Comparison of ENCODE assay signal across 8 cellular contexts in the genomic region with DNA sequence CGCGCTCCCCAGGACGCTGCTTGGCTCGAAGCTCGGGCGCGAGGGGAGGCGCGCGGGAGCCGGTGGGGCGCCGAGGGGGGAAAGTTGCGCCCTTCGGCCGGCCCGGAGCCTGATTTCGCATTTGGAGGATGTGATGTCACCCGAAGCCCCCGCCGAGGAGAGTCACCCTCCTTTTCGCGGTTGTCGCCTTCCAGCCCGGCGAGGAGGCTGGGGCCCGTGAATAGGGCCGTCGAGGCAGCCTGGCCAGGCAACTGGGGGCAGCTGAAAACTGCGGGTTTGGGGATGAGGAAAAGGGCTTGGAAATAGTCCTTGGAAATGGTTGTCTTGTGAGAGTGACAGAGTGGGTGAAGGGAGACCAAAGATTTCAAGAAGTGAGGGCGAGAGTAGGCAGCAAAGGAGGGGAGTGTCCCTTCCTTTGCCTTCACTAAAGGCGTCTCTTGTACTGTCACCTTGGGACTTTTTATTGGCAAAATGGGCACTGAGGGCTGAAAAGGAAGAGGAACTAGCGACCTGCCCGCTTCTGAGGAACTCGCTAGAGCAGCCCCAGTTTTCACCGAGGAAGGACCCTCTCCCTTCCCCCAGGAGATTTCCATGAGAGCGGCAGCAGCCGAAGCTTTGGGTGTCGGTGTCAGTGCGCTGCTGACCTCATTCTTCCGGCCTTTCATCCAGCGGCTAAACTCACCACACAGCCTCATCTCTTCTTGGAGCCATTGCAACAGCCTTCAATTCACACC. TPM values are rescaled to one million over a fixed set of nuclear protein-coding genes. Genes with fewer than 3 reads are reported as not detected.
DNase-seq lines count a peak whose midpoint lies in the region; ATAC-seq, FAIRE-seq and TF ChIP-seq lines count a peak whose summit lies in the region.

CD8A (minus strand) TSS at position 86 of the 734 bp plus-strand sequence. CDS start 88 bp downstream, outside the sequence.

- TF ChIP-seq POLR2A in HepG2 (IDR thresholded peaks at IDR 0.05; ENCODE audit: insufficient read depth in 1 of 2, low read depth in 2 of 2, low read length in 2 of 2), result no peak

- H2AFZ ChIP-seq in HepG2 (ENCODE audit: low read length), result no peak within 1 kb of the TSS

- H3K36me3 ChIP-seq in left ventricle myocardium inferior, result no peaks in the 10 kb centered on the region
- H3K36me3 ChIP-seq in HepG2 (replicated peaks in 1 of 2; ENCODE audit: control insufficient read depth in 1 of 2, insufficient read depth in 2 of 2, low read length in 2 of 2), result no peaks in the 10 kb centered on the region
- no peaks in the 10 kb centered on the region for H3K36me3 ChIP-seq in upper lobe of right lung

- CTCF ChIA-PET in HepG2 (lab: Yijun Ruan, JAX; ENCODE audit: low intra/inter-chr PET ratio, low total read pairs), result no interaction called here

- POLR2A ChIA-PET in HepG2 (lab: Yijun Ruan, JAX), result no interaction called here

- H3K27ac ChIP-seq in left ventricle myocardium inferior (replicated peaks) (no peak within 1 kb of the TSS), HepG2 (ENCODE audit: extremely low read length, insufficient read depth, low read length) (no peak within 1 kb of the TSS), upper lobe of right lung (peak within 1 kb of the TSS; percentile 17)

- in situ Hi-C loops in HepG2 (cut with HindIII; ENCODE audit: extremely low pct_ligation_motif_present, low pct_unique_long_range_greater_than_20kb), result no loop called here

- H3K4me3 ChIP-seq in left ventricle myocardium inferior (peak within 1 kb of the TSS; percentile 55), HepG2 (replicated peaks in 1 of 3; ENCODE audit: insufficient read depth in 1 of 3, low read depth in 2 of 3, low read length in 3 of 3) (peak within 1 kb of the TSS in 1 of 3 experiments; percentile 39; a peak in 1 of 6 replicates), upper lobe of right lung (peak within 1 kb of the TSS; percentile 36)

- H3K27me3 ChIP-seq in left ventricle myocardium inferior (ENCODE audit: low read depth) (peaks cover 70% of the 10 kb centered on the region), HepG2 (ENCODE audit: control insufficient read depth in 1 of 2, insufficient read depth in 2 of 2, low read length in 2 of 2) (peaks cover 10 to 66% of the 10 kb centered on the region in 2 experiments), upper lobe of right lung (peaks cover 57% of the 10 kb centered on the region)

- BruUV-seq in HepG2 (replicated peaks; lab: Mats Ljungman, UMichigan), result no TSS peak

- peak within 1 kb of the TSS; percentile 44 for H3K4me2 ChIP-seq in HepG2 (ENCODE audit: low read depth, low read length)

- H3K9me3 Mint-ChIP-seq in activated naive CD4-positive, alpha-beta T cell treated with anti-CD3 and anti-CD28 coated beads, Interleukin-2, amount 50 U/mL, for 24 hours, result peaks cover 10% of the 10 kb centered on the region

- no peaks in the 10 kb centered on the region for H3K79me2 ChIP-seq in HepG2 (ENCODE audit: insufficient read depth, low read length)

- ATAC-seq in Right ventricle myocardium superior (ENCODE audit: poor library complexity) (no peak), HepG2 (peak; percentile 33), upper lobe of right lung (peak; percentile 20), GM21528 (IDR thresholded peaks at IDR 0.05; ENCODE audit: low FRiP score, unreplicated experiment) (no peak)

- H3K4me3 Mint-ChIP-seq in activated naive CD4-positive, alpha-beta T cell treated with anti-CD3 and anti-CD28 coated beads, Interleukin-2, amount 50 U/mL, for 24 hours, result peak within 1 kb of the TSS; percentile 89

- no peak for FAIRE-seq in HepG2 (lab: Jason Lieb, UNC)

- DNase-seq in left ventricle myocardium inferior (no peak), Right ventricle myocardium superior (no peak), HepG2 (ENCODE audit: low spot score) (no peak), upper lobe of right lung (no peak), occipital lobe (lab: John Stamatoyannopoulos, UW) (no peak), DMS114 treated with DMSO at 0.1 percent for 48 hours (lab: John Stamatoyannopoulos, UW; ENCODE audit: unreplicated experiment) (no peak)

- peaks cover 48% of the 10 kb centered on the region for H3K27me3 Mint-ChIP-seq in activated naive CD4-positive, alpha-beta T cell treated with anti-CD3 and anti-CD28 coated beads, Interleukin-2, amount 50 U/mL, for 24 hours

- no peaks in the 10 kb centered on the region for H4K20me1 ChIP-seq in HepG2 (ENCODE audit: insufficient read depth, low read length)

- H3K4me1 ChIP-seq in left ventricle myocardium inferior (peaks cover 47% of the 10 kb centered on the region), HepG2 (ENCODE audit: insufficient read depth, low read length) (peaks cover 9% of the 10 kb centered on the region; the same call in 1 of the 2 replicates), upper lobe of right lung (peaks cover 20% of the 10 kb centered on the region)

- H3K27ac Mint-ChIP-seq in activated naive CD4-positive, alpha-beta T cell treated with anti-CD3 and anti-CD28 coated beads, Interleukin-2, amount 50 U/mL, for 24 hours, result no peak within 1 kb of the TSS

- 48% methylated on average over 39 of the region's 42 CpGs for WGBS in HepG2 (ENCODE audit: low lambda C conversion rate)

- peaks cover 7% of the 10 kb centered on the region for H3K36me3 Mint-ChIP-seq in activated naive CD4-positive, alpha-beta T cell treated with anti-CD3 and anti-CD28 coated beads, Interleukin-2, amount 50 U/mL, for 24 hours

- TF ChIP-seq EP300 in HepG2 (IDR thresholded peaks at IDR 0.05; ENCODE audit: low read depth in 2 of 2, low read length in 2 of 2) (no peak), HepG2 (CRISPR knock-in tag; IDR thresholded peaks at IDR 0.05; ENCODE audit: borderline replicate concordance) (no peak)

- H3K9me3 ChIP-seq in left ventricle myocardium inferior (replicated peaks), result peaks cover 6% of the 10 kb centered on the region
- H3K9me3 ChIP-seq in HepG2 (ENCODE audit: low read length), result peaks cover 3% of the 10 kb centered on the region; the same call in 1 of the 2 replicates
- H3K9me3 ChIP-seq in upper lobe of right lung, result no peaks in the 10 kb centered on the region

- TF ChIP-seq CTCF in left ventricle myocardium inferior (IDR thresholded peaks at IDR 0.05; ENCODE audit: borderline replicate concordance), result no peak
- no peak for TF ChIP-seq CTCF in HepG2 (CRISPR knock-in tag; IDR thresholded peaks at IDR 0.05)
- TF ChIP-seq CTCF in upper lobe of right lung (IDR thresholded peaks at IDR 0.05), result no peak

- no peak for TF ChIP-seq RAD21 in HepG2 (CRISPR knock-in tag; IDR thresholded peaks at IDR 0.05)

- H3K9ac ChIP-seq in HepG2 (ENCODE audit: insufficient read depth, low read depth, low read length), result no peak within 1 kb of the TSS

- H3K4me1 Mint-ChIP-seq in activated naive CD4-positive, alpha-beta T cell treated with anti-CD3 and anti-CD28 coated beads, Interleukin-2, amount 50 U/mL, for 24 hours, result peaks cover 24% of the 10 kb centered on the region

- intact Hi-C loops in left ventricle myocardium inferior (cut with micrococcal nuclease) (no loop called here), Right ventricle myocardium superior (cut with DNase I) (no loop called here), HepG2 (cut with micrococcal nuclease; ENCODE audit: unreplicated experiment) (no loop called here), upper lobe of right lung (cut with DNase I) (no loop called here)

TF ChIP-seq in HepG2, 621 proteins besides CTCF, POLR2A, EP300 and RAD21:
- TF ChIP-seq, protein P1, sequence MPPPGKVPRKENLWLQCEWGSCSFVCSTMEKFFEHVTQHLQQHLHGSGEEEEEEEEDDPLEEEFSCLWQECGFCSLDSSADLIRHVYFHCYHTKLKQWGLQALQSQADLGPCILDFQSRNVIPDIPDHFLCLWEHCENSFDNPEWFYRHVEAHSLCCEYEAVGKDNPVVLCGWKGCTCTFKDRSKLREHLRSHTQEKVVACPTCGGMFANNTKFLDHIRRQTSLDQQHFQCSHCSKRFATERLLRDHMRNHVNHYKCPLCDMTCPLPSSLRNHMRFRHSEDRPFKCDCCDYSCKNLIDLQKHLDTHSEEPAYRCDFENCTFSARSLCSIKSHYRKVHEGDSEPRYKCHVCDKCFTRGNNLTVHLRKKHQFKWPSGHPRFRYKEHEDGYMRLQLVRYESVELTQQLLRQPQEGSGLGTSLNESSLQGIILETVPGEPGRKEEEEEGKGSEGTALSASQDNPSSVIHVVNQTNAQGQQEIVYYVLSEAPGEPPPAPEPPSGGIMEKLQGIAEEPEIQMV (CRISPR knock-in tag; IDR thresholded peaks at IDR 0.05; ENCODE audit: low read depth), result no peak
- TF ChIP-seq ZNF350 (CRISPR knock-in tag; IDR thresholded peaks at IDR 0.05; ENCODE audit: borderline replicate concordance, low read depth) (no peak), ZFP1 (CRISPR knock-in tag; IDR thresholded peaks at IDR 0.05) (no peak), EZH2 (conservative IDR thresholded peaks at IDR 0.05; ENCODE audit: low read depth, low read length) (0 out of 2 replicates have a peak, but pooled peaks have one; percentile 76)

RNA-seq across cellular contexts. Expression of gene CD8A, which starts in this region (rescaled TPM):
- 0.63 TPM for total RNA-seq in left ventricle myocardium inferior
- total RNA-seq in Right ventricle myocardium superior, result 0.51 TPM
- total RNA-seq in HepG2 (2016; rRNA removed; fragmentation: Illumina TruSeq; extraction: Trizol), result not detected in 2 replicates
- not detected in 2 replicates for total RNA-seq in HepG2 (2016; cell fraction: cytosol; rRNA removed; fragmentation: Illumina TruSeq; extraction: Trizol; ENCODE audit: low read depth)
- total RNA-seq in HepG2 (2016; cell fraction: insoluble cytoplasmic fraction; rRNA removed; fragmentation: Illumina TruSeq; extraction: Trizol), result 0.10 TPM in 1 of 2 replicates, not detected in the other
- 0.06 TPM in 1 of 2 replicates, not detected in the other for total RNA-seq in HepG2 (2016; cell fraction: membrane; rRNA removed; fragmentation: Illumina TruSeq; extraction: Trizol)
- total RNA-seq in HepG2 (2016; cell fraction: nucleus; rRNA removed; fragmentation: Illumina TruSeq; extraction: Trizol), result not detected in 2 replicates
- 0.09 TPM in 2 replicates for polyA plus RNA-seq in HepG2 (2011; rRNA removed)
- polyA plus RNA-seq in HepG2 (2011; cell fraction: cytosol; rRNA removed), result 0.05 and 0.09 TPM in 2 replicates
- 0.09 and 0.13 TPM in 2 replicates for polyA plus RNA-seq in HepG2 (2011; cell fraction: nucleus; rRNA removed)
- 0.04 and 0.23 TPM in 2 replicates for polyA plus RNA-seq in HepG2 (2012)
- not detected in 2 replicates for polyA plus RNA-seq in HepG2 (2016; cell fraction: cytosol; fragmentation: Illumina TruSeq; extraction: Trizol; ENCODE audit: low read depth)
- 0.10 TPM in 1 of 2 replicates, not detected in the other for polyA plus RNA-seq in HepG2 (2016; cell fraction: insoluble cytoplasmic fraction; fragmentation: Illumina TruSeq; extraction: Trizol; ENCODE audit: low read depth)
- not detected in 2 replicates for polyA plus RNA-seq in HepG2 (2016; cell fraction: membrane; fragmentation: Illumina TruSeq; extraction: Trizol; ENCODE audit: low read depth)
- not detected in 2 replicates for polyA plus RNA-seq in HepG2 (2016; cell fraction: nucleus; fragmentation: Illumina TruSeq; extraction: Trizol; ENCODE audit: insufficient read depth, low read depth)
- not detected in 2 replicates for polyA minus RNA-seq in HepG2 (2011; rRNA and poly(A)+ RNA removed; ENCODE audit: low replicate concordance)
- not detected in 2 replicates for polyA minus RNA-seq in HepG2 (2011; cell fraction: cytosol; rRNA and poly(A)+ RNA removed)
- not detected in 2 replicates for polyA minus RNA-seq in HepG2 (2011; cell fraction: nucleus; rRNA and poly(A)+ RNA removed)
- total RNA-seq in upper lobe of right lung, result 7.4 TPM
- total RNA-seq in occipital lobe, result 1.1 TPM

Comparison
In these comparisons a context has a peak if more than half of its experiments do, and no peak if none do; other contexts are left out.
1. Peak in ATAC-seq and H3K4me2 ChIP-seq in HepG2; RNA of the gene not detected or under 1 TPM.